ENCODE assay signal across 8 cellular contexts in the genomic region with DNA sequence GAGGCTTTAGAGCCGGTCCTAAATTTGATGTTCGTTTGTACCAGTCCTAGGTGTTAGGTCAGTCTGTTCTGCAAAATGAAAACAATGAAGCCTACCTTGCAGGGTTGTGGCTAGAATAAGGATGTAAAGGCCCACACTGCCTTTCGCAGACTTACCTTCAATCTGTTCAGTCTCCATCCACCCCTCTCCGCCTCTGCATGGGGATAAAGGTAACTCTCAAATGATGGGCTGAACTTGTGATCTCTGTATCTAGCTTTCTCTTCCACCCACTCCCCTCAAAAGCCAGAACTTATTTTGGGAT. TPM values are rescaled to one million over a fixed set of nuclear protein-coding genes. Genes with fewer than 3 reads are reported as not detected.
DNase-seq lines count a peak whose midpoint lies in the region; ATAC-seq lines count a peak whose summit lies in the region.
"Not testable (repeated sequence)": the region's sequence is repeated elsewhere in the genome, so short reads cannot be mapped to it uniquely, and the experiment has no call there.

No MANE protein-coding gene starts in this region.

- POLR2A ChIA-PET in T-cell (lab: Charles Lee); naive thymus-derived CD4-positive, alpha-beta T cell (lab: Charles Lee): not testable (repeated sequence)

- not testable (repeated sequence) for H3K4me3 ChIP-seq in CD4-positive, CD25-positive, alpha-beta regulatory T cell (ENCODE audit: low read depth, low read length); naive thymus-derived CD4-positive, alpha-beta T cell (ENCODE audit: low read length)

- not testable (repeated sequence) for H3K36me3 ChIP-seq in CD4-positive, CD25-positive, alpha-beta regulatory T cell (ENCODE audit: control insufficient read depth, insufficient read depth, low read length); naive thymus-derived CD4-positive, alpha-beta T cell (ENCODE audit: control insufficient read depth in 2 of 3, insufficient read depth in 3 of 3, low read length in 3 of 3)

- not testable (repeated sequence) for H3K27ac Mint-ChIP-seq in CD4-positive, CD25-positive, alpha-beta regulatory T cell; T-cell; effector memory CD8-positive, alpha-beta T cell; naive thymus-derived CD4-positive, alpha-beta T cell

- not testable (repeated sequence) for H3K36me3 Mint-ChIP-seq in CD4-positive, CD25-positive, alpha-beta regulatory T cell; T-cell; effector memory CD8-positive, alpha-beta T cell (ENCODE audit: insufficient read depth); naive thymus-derived CD4-positive, alpha-beta T cell

- H3K4me1 Mint-ChIP-seq in CD4-positive, CD25-positive, alpha-beta regulatory T cell; T-cell; effector memory CD8-positive, alpha-beta T cell (ENCODE audit: low read depth in 2 of 2); naive thymus-derived CD4-positive, alpha-beta T cell: not testable (repeated sequence)

- not testable (repeated sequence) for H3K27me3 ChIP-seq in CD4-positive, CD25-positive, alpha-beta regulatory T cell (ENCODE audit: control insufficient read depth, insufficient read depth, low read length); naive thymus-derived CD4-positive, alpha-beta T cell (ENCODE audit: control insufficient read depth in 2 of 2, insufficient read depth in 2 of 2, low read length in 2 of 2)

- CTCF ChIA-PET in T-cell (lab: Charles Lee); naive thymus-derived CD4-positive, alpha-beta T cell (lab: Charles Lee): not testable (repeated sequence)

- not testable (repeated sequence) for H3K4me3 Mint-ChIP-seq in CD4-positive, CD25-positive, alpha-beta regulatory T cell; T-cell; effector memory CD8-positive, alpha-beta T cell; naive thymus-derived CD4-positive, alpha-beta T cell

- H3K9me3 ChIP-seq in CD4-positive, CD25-positive, alpha-beta regulatory T cell (ENCODE audit: control insufficient read depth in 2 of 2, low read length in 2 of 2); naive thymus-derived CD4-positive, alpha-beta T cell (ENCODE audit: control insufficient read depth in 2 of 3, low read length in 3 of 3): not testable (repeated sequence)

- not testable (repeated sequence) for H3K27ac ChIP-seq in CD4-positive, CD25-positive, alpha-beta regulatory T cell (ENCODE audit: insufficient read depth, low read length, poor library complexity, severe bottlenecking); naive thymus-derived CD4-positive, alpha-beta T cell (ENCODE audit: low read depth, low read length)

- ATAC-seq in CD4-positive, CD25-positive, alpha-beta regulatory T cell (ENCODE audit: low read depth in 2 of 2): peak; percentile 15 to 32
- ATAC-seq in GM19043 (IDR thresholded peaks at IDR 0.05; ENCODE audit: low read depth, unreplicated experiment): peak; percentile 22
- ATAC-seq in GM21515 (IDR thresholded peaks at IDR 0.05; ENCODE audit: unreplicated experiment): peak; percentile 20
- ATAC-seq in HG02870 (IDR thresholded peaks at IDR 0.05; ENCODE audit: unreplicated experiment): peak; percentile 13
- ATAC-seq in HG03159 (IDR thresholded peaks at IDR 0.05; ENCODE audit: unreplicated experiment): peak; percentile 36
- peak; percentile 29 to 38 (median 38) for ATAC-seq in T-cell (replicated peaks in 1 of 4)
- ATAC-seq in effector memory CD8-positive, alpha-beta T cell (replicated peaks): peak; percentile 14
- ATAC-seq in naive thymus-derived CD4-positive, alpha-beta T cell: peak; percentile 34

- intact Hi-C loops in naive thymus-derived CD4-positive, alpha-beta T cell (cut with micrococcal nuclease): not testable (repeated sequence)

- H3K4me1 ChIP-seq in CD4-positive, CD25-positive, alpha-beta regulatory T cell (ENCODE audit: control insufficient read depth, insufficient read depth, low read length, poor library complexity, severe bottlenecking); naive thymus-derived CD4-positive, alpha-beta T cell (ENCODE audit: control insufficient read depth in 2 of 2, insufficient read depth in 2 of 2, low read length in 2 of 2): not testable (repeated sequence)

- not testable (repeated sequence) for H3K9me3 Mint-ChIP-seq in CD4-positive, CD25-positive, alpha-beta regulatory T cell; T-cell; effector memory CD8-positive, alpha-beta T cell; naive thymus-derived CD4-positive, alpha-beta T cell

- DNase-seq in CD4-positive, CD25-positive, alpha-beta regulatory T cell; T-cell; effector memory CD8-positive, alpha-beta T cell; naive thymus-derived CD4-positive, alpha-beta T cell: not testable (repeated sequence)

- H3K27me3 Mint-ChIP-seq in CD4-positive, CD25-positive, alpha-beta regulatory T cell; T-cell; effector memory CD8-positive, alpha-beta T cell; naive thymus-derived CD4-positive, alpha-beta T cell: not testable (repeated sequence)

RNA-seq across cellular contexts. Expression of gene SERF1B, which starts 0.7 kb away (rescaled TPM):
- total RNA-seq in CD4-positive, CD25-positive, alpha-beta regulatory T cell: 39.7 TPM
- 10 to 100 TPM; 21.1 to 42.6 (median 25.5) TPM for polyA plus RNA-seq in CD4-positive, CD25-positive, alpha-beta regulatory T cell
- total RNA-seq in T-cell: 10 to 100 TPM; 23.5 to 37.6 (median 31.5) TPM
- 10 to 100 TPM; 10.8 to 61.0 (median 23.8) TPM for total RNA-seq in naive thymus-derived CD4-positive, alpha-beta T cell
- polyA plus RNA-seq in naive thymus-derived CD4-positive, alpha-beta T cell: 10 to 100 TPM; 23.8 to 39.1 TPM

RNA-seq across cellular contexts. Expression of gene SMN2, which starts 23.7 kb away (rescaled TPM):
- total RNA-seq in CD4-positive, CD25-positive, alpha-beta regulatory T cell: 68.1 TPM
- polyA plus RNA-seq in CD4-positive, CD25-positive, alpha-beta regulatory T cell: 10 to 100 TPM; 23.1 to 72.2 (median 40.1) TPM
- 10 to 100 TPM; 46.9 to 62.2 (median 61.2) TPM for total RNA-seq in T-cell
- total RNA-seq in naive thymus-derived CD4-positive, alpha-beta T cell: 100 to 1,000 TPM in 2 of 5 experiments, 10 to 100 TPM in 3; 38.6 to 147 (median 72.0) TPM
- 10 to 100 TPM; 55.2 to 66.0 TPM for polyA plus RNA-seq in naive thymus-derived CD4-positive, alpha-beta T cell
